In the genomic region with DNA sequence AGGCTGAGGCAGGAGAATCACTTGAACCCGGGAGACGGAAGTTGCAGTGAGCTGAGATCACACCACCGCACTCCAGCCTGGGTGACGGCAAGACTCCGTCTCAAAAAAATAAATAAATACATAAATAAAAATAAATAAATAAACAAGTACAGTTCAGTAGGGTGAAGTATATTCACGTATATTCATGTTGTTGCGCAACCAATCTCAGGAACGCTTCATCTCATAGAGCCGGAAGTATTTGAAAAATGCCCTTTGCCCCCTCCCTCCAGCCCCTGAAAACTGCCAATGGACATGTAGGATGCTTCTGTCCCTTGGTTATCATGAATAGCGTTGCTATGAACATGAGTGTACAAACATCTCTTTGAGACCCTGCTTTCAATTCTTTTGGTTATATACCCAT, we compare ENCODE assay signal across 3 cellular contexts.
A peak's percentile ranks its signal among the peaks of the same experiment; 100 is the strongest.
TF ChIP-seq lines count a peak whose summit lies in the region.

No MANE protein-coding gene starts in this region.

TF ChIP-seq in A549, 52 proteins besides CTCF, POLR2A, EP300 and RAD21 (continued from another document):
- TF ChIP-seq MAFK (IDR thresholded peaks at IDR 0.05; ENCODE audit: partially characterized antibody) (no peak), BHLHE40 (IDR thresholded peaks at IDR 0.05; ENCODE audit: low read depth, low read length) (no peak), CEBPB (IDR thresholded peaks at IDR 0.05) (peak; percentile 86 to 88)

TF ChIP-seq in IMR-90, 13 proteins besides CTCF, POLR2A, EP300 and RAD21 (continued from another document):
- TF ChIP-seq CEBPB (IDR thresholded peaks at IDR 0.05; ENCODE audit: low read depth, low read length) = peak; percentile 86
TF ChIP-seq in IMR-90: peak in this region for 1.

TF ChIP-seq in K562, 482 proteins besides CTCF, POLR2A, EP300 and RAD21 (continued from another document):
- TF ChIP-seq, protein P1, sequence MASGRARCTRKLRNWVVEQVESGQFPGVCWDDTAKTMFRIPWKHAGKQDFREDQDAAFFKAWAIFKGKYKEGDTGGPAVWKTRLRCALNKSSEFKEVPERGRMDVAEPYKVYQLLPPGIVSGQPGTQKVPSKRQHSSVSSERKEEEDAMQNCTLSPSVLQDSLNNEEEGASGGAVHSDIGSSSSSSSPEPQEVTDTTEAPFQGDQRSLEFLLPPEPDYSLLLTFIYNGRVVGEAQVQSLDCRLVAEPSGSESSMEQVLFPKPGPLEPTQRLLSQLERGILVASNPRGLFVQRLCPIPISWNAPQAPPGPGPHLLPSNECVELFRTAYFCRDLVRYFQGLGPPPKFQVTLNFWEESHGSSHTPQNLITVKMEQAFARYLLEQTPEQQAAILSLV (tag; IDR thresholded peaks at IDR 0.05) = 0 out of 2 replicates have a peak, but pooled peaks have one; percentile 36
- no peak for TF ChIP-seq CREB5 (CRISPR knock-in tag; IDR thresholded peaks at IDR 0.05)
- TF ChIP-seq THRAP3 (IDR thresholded peaks at IDR 0.05; ENCODE audit: borderline replicate concordance) = no peak
- no peak for TF ChIP-seq NR2C2 (CRISPR knock-in tag; IDR thresholded peaks at IDR 0.05)
- peak; percentile 32; the same call in 1 of the 2 replicates for TF ChIP-seq NR2C2 (tag; IDR thresholded peaks at IDR 0.05)
- no peak for TF ChIP-seq TCF3 (CRISPR knock-in tag; IDR thresholded peaks at IDR 0.05)
- TF ChIP-seq ZNF561 (CRISPR knock-in tag; conservative IDR thresholded peaks at IDR 0.05) = no peak
- no peak for TF ChIP-seq VEZF1 (CRISPR knock-in tag; IDR thresholded peaks at IDR 0.05)
- TF ChIP-seq PTBP1 (IDR thresholded peaks at IDR 0.05; ENCODE audit: low read depth, low read length) = no peak
- no peak for TF ChIP-seq CEBPG (CRISPR knock-in tag; IDR thresholded peaks at IDR 0.05)
- peak; percentile 75 to 94 for TF ChIP-seq CEBPG (tag; conservative IDR thresholded peaks at IDR 0.05 in 1 of 2, IDR thresholded peaks at IDR 0.05 in 1 of 2)
- TF ChIP-seq CBX3 (IDR thresholded peaks at IDR 0.05; ENCODE audit: borderline replicate concordance in 1 of 2, low read length in 2 of 2) = no peak
